Comparison of ENCODE assay signal across 16 cellular contexts in the genomic region with DNA sequence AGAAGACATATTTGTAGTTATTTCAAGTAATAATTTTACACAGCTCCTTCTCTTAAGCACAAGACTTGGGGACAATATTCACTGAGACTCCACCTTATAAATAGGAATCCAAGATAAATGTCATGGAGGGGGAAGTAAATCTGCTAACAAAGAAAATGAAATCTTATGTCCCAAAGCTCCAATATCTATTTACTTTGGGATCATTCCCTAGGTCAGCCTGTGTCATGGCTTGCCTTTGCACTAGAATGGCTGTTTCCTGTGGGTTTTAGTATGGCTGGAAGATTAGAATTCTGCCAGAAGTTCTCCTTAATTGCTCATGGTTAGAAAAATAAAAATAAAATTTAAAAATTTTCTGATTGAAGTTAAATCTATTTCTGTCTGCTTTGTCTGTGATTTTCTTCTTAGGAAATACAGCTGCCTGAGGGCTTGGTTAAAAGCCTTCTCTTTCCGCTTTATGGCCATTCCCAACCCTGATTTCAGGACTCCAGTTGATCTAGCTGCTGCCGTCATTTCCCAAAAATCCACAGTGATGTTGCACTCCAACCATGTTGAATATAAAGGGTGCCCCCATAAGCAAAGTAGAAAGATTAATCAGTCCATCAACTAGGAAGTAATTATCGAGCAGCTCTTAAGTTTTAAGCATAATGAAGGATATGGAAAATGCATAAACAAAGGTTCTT.
"Had no signal": no experiment of that assay in that cellular context is flagged by ENCODE, and none has a peak within 500 bp of the region (broad histone marks: within the 10 kb centered on the region; RNA-seq: fewer than 3 reads in every experiment).

No MANE protein-coding gene starts in this region.

- H3K4me3 ChIP-seq: SJCRH30 had no signal

- H3K36me3 ChIP-seq: SJCRH30 had no signal

- DNase-seq: Karpas-422, KG1, MM.1S, NCI-H1092 treated with DMSO at 0.1 percent for 48 hours, NCI-H1436, NCI-H187, NCI-H2029, NCI-H2081 treated with DMSO at 0.1 percent for 48 hours, NCI-H2171 treated with DMSO at 0.1 percent for 48 hours, NCI-H2227 treated with DMSO at 0.1 percent for 48 hours, NCI-H524 treated with DMSO at 0.1 percent for 48 hours, NCI-H69, NCI-H774, RPMI8226, SHP77 treated with DMSO at 0.1 percent for 48 hours, SJCRH30 had no signal

- H3K27ac ChIP-seq: SJCRH30 had no signal

- H3K27me3 ChIP-seq: SJCRH30 had no signal

- H3K9me3 ChIP-seq: SJCRH30 had no signal
